ENCODE assay signal across 26 cellular contexts in the genomic region with DNA sequence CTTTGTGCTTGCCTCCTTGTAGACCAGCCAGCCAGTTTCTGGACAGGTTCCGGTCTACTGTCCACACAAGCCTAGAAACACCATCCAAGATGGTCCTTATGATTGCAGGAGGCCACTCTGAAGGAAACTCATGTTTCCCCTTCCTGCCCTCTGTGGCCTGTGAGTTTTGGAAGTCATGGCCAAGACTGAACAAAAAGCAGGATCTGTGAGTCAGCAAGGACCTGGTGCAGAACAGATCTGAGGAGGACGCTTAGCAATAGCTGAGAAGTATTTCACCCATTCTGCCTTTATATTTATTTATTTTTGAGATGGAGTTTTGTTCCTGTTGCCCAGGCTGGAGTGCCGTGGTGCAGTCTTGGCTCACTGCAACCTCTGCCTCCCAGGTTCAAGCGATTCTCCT.
"Had no signal": no experiment of that assay in that cellular context is flagged by ENCODE, and none has a peak within 500 bp of the region (broad histone marks: within the 10 kb centered on the region; RNA-seq: fewer than 3 reads in every experiment).

No MANE protein-coding gene starts in this region.

- H3K4me1 Mint-ChIP-seq: activated CD4-positive, alpha-beta memory T cell treated with anti-CD3 and anti-CD28 coated beads, Interleukin-2, amount 10 ng/mL, durations not matched to agents 7 days and 5 days; activated CD4-positive, alpha-beta T cell treated with anti-CD3 and anti-CD28 coated beads, Interleukin-2, amount 10 ng/mL, durations not matched to agents 7 days and 5 days; central memory CD8-positive, alpha-beta T cell had no signal

- H3K4me3 ChIP-seq: body of pancreas, coronary artery, gastrocnemius medialis had no signal

- H3K27me3 ChIP-seq: body of pancreas had no signal

- H3K36me3 ChIP-seq: gastrocnemius medialis had no signal

- DNase-seq: activated CD4-positive, alpha-beta memory T cell treated with anti-CD3 and anti-CD28 coated beads, Interleukin-2, amount 10 ng/mL, durations not matched to agents 7 days and 5 days; activated CD4-positive, alpha-beta T cell treated with anti-CD3 and anti-CD28 coated beads for 1 hour; activated CD4-positive, alpha-beta T cell treated with anti-CD3 and anti-CD28 coated beads for 4 hours; activated CD4-positive, alpha-beta T cell treated with anti-CD3 and anti-CD28 coated beads, Interleukin-2, amount 10 ng/mL, durations not matched to agents 7 days and 5 days; activated CD4-positive, alpha-beta T cell treated with anti-CD3 and anti-CD28 coated beads, Interleukin-2, amount 50 U/mL, for 4 hours; activated CD8-positive, alpha-beta memory T cell treated with anti-CD3 and anti-CD28 coated beads, Interleukin-2, amount 50 U/mL, for 48 hours; activated gamma-delta T cell; activated naive CD4-positive, alpha-beta T cell; activated naive CD4-positive, alpha-beta T cell treated with anti-CD3 and anti-CD28 coated beads, Interleukin-2, amount 50 U/mL, for 16 hours; activated T-cell treated with anti-CD3 and anti-CD28 coated beads for 4 hours; activated T-cell treated with anti-CD3 and anti-CD28 coated beads, Interleukin-2, amount 50 U/mL, for 24 hours; activated T-cell treated with anti-CD3 and anti-CD28 coated beads, Interleukin-2, amount 50 U/mL, for 72 hours; amniotic stem cell; anterior cingulate cortex; body of pancreas; effector CD4-positive, alpha-beta T cell; foreskin keratinocyte; gastrocnemius medialis; glutamatergic neuron; T-helper 2 cell had no signal

- H3K4me3 Mint-ChIP-seq: activated CD4-positive, alpha-beta memory T cell treated with anti-CD3 and anti-CD28 coated beads, Interleukin-2, amount 10 ng/mL, durations not matched to agents 7 days and 5 days; activated CD4-positive, alpha-beta T cell treated with anti-CD3 and anti-CD28 coated beads, Interleukin-2, amount 10 ng/mL, durations not matched to agents 7 days and 5 days; activated naive CD8-positive, alpha-beta T cell; activated T-cell treated with anti-CD3 and anti-CD28 coated beads, Interleukin-2, amount 50 U/mL, for 24 hours; activated T-cell treated with anti-CD3 and anti-CD28 coated beads, Interleukin-2, amount 50 U/mL, for 72 hours; central memory CD8-positive, alpha-beta T cell; dendritic cell treated with granulocyte-macrophage colony-stimulating factor and Interleukin-4, amounts not matched to agents 40 ng/mL and 50 ng/mL, for 4 days; WTC11 had no signal

- H3K9me3 Mint-ChIP-seq: activated CD4-positive, alpha-beta memory T cell treated with anti-CD3 and anti-CD28 coated beads, Interleukin-2, amount 10 ng/mL, durations not matched to agents 7 days and 5 days; activated CD4-positive, alpha-beta T cell treated with anti-CD3 and anti-CD28 coated beads, Interleukin-2, amount 10 ng/mL, durations not matched to agents 7 days and 5 days; activated T-cell treated with anti-CD3 and anti-CD28 coated beads, Interleukin-2, amount 50 U/mL, for 24 hours; activated T-cell treated with anti-CD3 and anti-CD28 coated beads, Interleukin-2, amount 50 U/mL, for 72 hours; central memory CD8-positive, alpha-beta T cell; dendritic cell treated with granulocyte-macrophage colony-stimulating factor and Interleukin-4, amounts not matched to agents 40 ng/mL and 50 ng/mL, for 4 days; WTC11 had no signal

- H3K27me3 Mint-ChIP-seq: activated CD4-positive, alpha-beta memory T cell treated with anti-CD3 and anti-CD28 coated beads, Interleukin-2, amount 10 ng/mL, durations not matched to agents 7 days and 5 days had no signal

- H3K27ac Mint-ChIP-seq: activated CD4-positive, alpha-beta memory T cell treated with anti-CD3 and anti-CD28 coated beads, Interleukin-2, amount 10 ng/mL, durations not matched to agents 7 days and 5 days; activated CD4-positive, alpha-beta T cell treated with anti-CD3 and anti-CD28 coated beads, Interleukin-2, amount 10 ng/mL, durations not matched to agents 7 days and 5 days; activated naive CD8-positive, alpha-beta T cell; activated T-cell treated with anti-CD3 and anti-CD28 coated beads, Interleukin-2, amount 50 U/mL, for 24 hours; activated T-cell treated with anti-CD3 and anti-CD28 coated beads, Interleukin-2, amount 50 U/mL, for 72 hours; dendritic cell treated with granulocyte-macrophage colony-stimulating factor and Interleukin-4, amounts not matched to agents 40 ng/mL and 50 ng/mL, for 4 days; WTC11 had no signal

- H3K9me3 ChIP-seq: body of pancreas, gastrocnemius medialis had no signal

- H3K27ac ChIP-seq: body of pancreas, coronary artery, foreskin keratinocyte, gastrocnemius medialis, VCaP had no signal

- H3K36me3 Mint-ChIP-seq: activated naive CD8-positive, alpha-beta T cell; WTC11 had no signal

- H3K4me1 ChIP-seq: body of pancreas, foreskin keratinocyte, gastrocnemius medialis had no signal
